8 cellular contexts compared by ENCODE assay signal in genomic region chr7:33128990-33129805, GRCh38. TPM values are rescaled to one million over a fixed set of nuclear protein-coding genes. Genes with fewer than 3 reads are reported as not detected.
DNase-seq lines count a peak whose midpoint lies in the region; ATAC-seq and TF ChIP-seq lines count a peak whose summit lies in the region.

Gene BBS9 (plus strand): TSS chr7:33129564. CDS start chr7:33146253, 16,689 bp downstream.

- TF ChIP-seq EP300 in SK-N-SH (IDR thresholded peaks at IDR 0.05; ENCODE audit: borderline replicate concordance in 1 of 2, low read depth in 1 of 2, low read length in 1 of 2) (peak in 1 of 2 experiments; percentile 39; a peak in 2 of 4 replicates), suprapubic skin (IDR thresholded peaks at IDR 0.05) (no peak)

- under 1% methylated on average over 54 of the region's 57 CpGs for WGBS in SK-N-SH (ENCODE audit: low lambda C conversion rate)
- under 1% methylated on average over 38 of the region's 57 CpGs for WGBS in suprapubic skin

- H2AFZ ChIP-seq in SK-N-SH (ENCODE audit: low read depth): peak within 1 kb of the TSS; percentile 100

- no peak for TF ChIP-seq RAD21 in SK-N-SH (IDR thresholded peaks at IDR 0.05; ENCODE audit: low read length)

- peak; percentile 14 for TF ChIP-seq CTCF in GM12864 (IDR thresholded peaks at IDR 0.05; ENCODE audit: low read depth, low read length, missing control alignments)
- TF ChIP-seq CTCF in SK-N-SH (IDR thresholded peaks at IDR 0.05): peak; percentile 28
- no peak for TF ChIP-seq CTCF in suprapubic skin (IDR thresholded peaks at IDR 0.05)

- H3K9me3 Mint-ChIP-seq in activated naive CD4-positive, alpha-beta T cell treated with anti-CD3 and anti-CD28 coated beads, Interleukin-2, amount 50 U/mL, for 72 hours: no peaks in the 10 kb centered on the region

- peaks cover 11% of the 10 kb centered on the region for H3K79me2 ChIP-seq in SK-N-SH (ENCODE audit: insufficient read depth)

- H3K4me2 ChIP-seq in SK-N-SH: peak within 1 kb of the TSS; percentile 71

- peak; percentile 100 for ATAC-seq in HG02610 (IDR thresholded peaks at IDR 0.05; ENCODE audit: unreplicated experiment)
- peak; percentile 98 for ATAC-seq in activated naive CD4-positive, alpha-beta T cell treated with anti-CD3 and anti-CD28 coated beads, Interleukin-2, amount 50 U/mL, for 72 hours

- H3K9me3 ChIP-seq in SK-N-SH (no peaks in the 10 kb centered on the region), suprapubic skin (no peaks in the 10 kb centered on the region)

- peaks cover 4 to 13% of the 10 kb centered on the region in 2 experiments; a peak in 2 of 4 replicates for H3K4me1 ChIP-seq in SK-N-SH (ENCODE audit: control insufficient read depth in 1 of 2, insufficient read depth in 2 of 2, low read depth in 1 of 2, low read length in 1 of 2)
- H3K4me1 ChIP-seq in suprapubic skin: peaks cover 28% of the 10 kb centered on the region

- peak within 1 kb of the TSS; percentile 83 to 97 for H3K27ac Mint-ChIP-seq in activated naive CD4-positive, alpha-beta T cell treated with anti-CD3 and anti-CD28 coated beads, Interleukin-2, amount 50 U/mL, for 72 hours

- H3K36me3 Mint-ChIP-seq in activated naive CD4-positive, alpha-beta T cell treated with anti-CD3 and anti-CD28 coated beads, Interleukin-2, amount 50 U/mL, for 72 hours: peaks cover 5 to 8% of the 10 kb centered on the region in 2 donors

- TF ChIP-seq POLR2A in suprapubic skin (IDR thresholded peaks at IDR 0.05): no peak

- H3K4me3 ChIP-seq in GM12864 (ENCODE audit: low read depth, low read length) (peak within 1 kb of the TSS; percentile 81), SK-N-SH (ENCODE audit: low read depth in 2 of 2, low read length in 1 of 2) (peak within 1 kb of the TSS; percentile 78 to 91), suprapubic skin (peak within 1 kb of the TSS; percentile 70)

- CTCF ChIA-PET in SK-N-SH (lab: Yijun Ruan, JAX): interaction anchor here (0.6 to 11.0 kb wide), 6 partner anchors 9 to 336 kb away, joined by 3 to 95 read pairs (median 3); partner anchors contain the start of gene RP9

- H4K20me1 ChIP-seq in SK-N-SH (ENCODE audit: insufficient read depth): no peaks in the 10 kb centered on the region

- no peaks in the 10 kb centered on the region for H3K9me2 ChIP-seq in SK-N-SH

- peaks cover 5% of the 10 kb centered on the region for H3F3A ChIP-seq in SK-N-SH (replicated peaks; ENCODE audit: insufficient read depth)

- H3K27me3 ChIP-seq in SK-N-SH (ENCODE audit: insufficient read depth) (no peaks in the 10 kb centered on the region), suprapubic skin (no peaks in the 10 kb centered on the region)

- DNase-seq in GM12864 (ENCODE audit: low read depth) (peak; percentile 83), NCI-H1092 (lab: John Stamatoyannopoulos, UW) (peak; percentile 91), SK-N-SH (peak; percentile 100), glomerular visceral epithelial cell (ENCODE audit: extremely low spot score) (peak; percentile 92), occipital lobe (lab: John Stamatoyannopoulos, UW) (peak; percentile 96), suprapubic skin (ENCODE audit: low spot score in 2 of 2) (peak; percentile 96)
- DNase-seq in activated naive CD4-positive, alpha-beta T cell treated with anti-CD3 and anti-CD28 coated beads, Interleukin-2, amount 50 U/mL, for 72 hours (ENCODE audit: low spot score in 2 of 2): peak; percentile 87 to 92

- no peaks in the 10 kb centered on the region for H3K36me3 ChIP-seq in SK-N-SH (replicated peaks in 1 of 2; ENCODE audit: control insufficient read depth in 1 of 2, insufficient read depth in 2 of 2, low read length in 1 of 2)
- no peaks in the 10 kb centered on the region for H3K36me3 ChIP-seq in suprapubic skin

- POLR2A ChIA-PET in SK-N-SH (lab: Yijun Ruan, JAX): interaction anchor here (0.7 to 1.0 kb wide), 2 partner anchors 20 to 21 kb away, joined by 3 to 4 read pairs; partner anchors contain the start of gene RP9

- H3K9ac ChIP-seq in SK-N-SH: peak within 1 kb of the TSS; percentile 78

- H3K27ac ChIP-seq in SK-N-SH (ENCODE audit: low read depth in 2 of 2, low read length in 1 of 2) (peak within 1 kb of the TSS; percentile 71 to 93), suprapubic skin (peak within 1 kb of the TSS; percentile 83)

TF ChIP-seq in SK-N-SH, 30 proteins besides CTCF, POLR2A, EP300 and RAD21:
- no peak for TF ChIP-seq USF2 (IDR thresholded peaks at IDR 0.05; ENCODE audit: borderline replicate concordance, low read depth, low read length)
- peak; percentile 70; the same call in 1 of the 2 replicates for TF ChIP-seq YY1 (IDR thresholded peaks at IDR 0.05; ENCODE audit: low read depth)
- TF ChIP-seq CHD2 (IDR thresholded peaks at IDR 0.05; ENCODE audit: low read length, partially characterized antibody): peak; percentile 59
- no peak for TF ChIP-seq TEAD4 (IDR thresholded peaks at IDR 0.05; ENCODE audit: borderline replicate concordance, insufficient read depth)
- peak; percentile 82 for TF ChIP-seq TAF1 (IDR thresholded peaks at IDR 0.05; ENCODE audit: borderline replicate concordance, low read depth, low read length)
- TF ChIP-seq RCOR1 (IDR thresholded peaks at IDR 0.05; ENCODE audit: low read length): no peak; the same call in 1 of the 2 replicates
- no peak for TF ChIP-seq FOSL2 (IDR thresholded peaks at IDR 0.05; ENCODE audit: borderline replicate concordance, low read depth)
- peak; percentile 85 for TF ChIP-seq POLR2AphosphoS5 (IDR thresholded peaks at IDR 0.05; ENCODE audit: low read depth, low read length)
- TF ChIP-seq, protein P1, sequence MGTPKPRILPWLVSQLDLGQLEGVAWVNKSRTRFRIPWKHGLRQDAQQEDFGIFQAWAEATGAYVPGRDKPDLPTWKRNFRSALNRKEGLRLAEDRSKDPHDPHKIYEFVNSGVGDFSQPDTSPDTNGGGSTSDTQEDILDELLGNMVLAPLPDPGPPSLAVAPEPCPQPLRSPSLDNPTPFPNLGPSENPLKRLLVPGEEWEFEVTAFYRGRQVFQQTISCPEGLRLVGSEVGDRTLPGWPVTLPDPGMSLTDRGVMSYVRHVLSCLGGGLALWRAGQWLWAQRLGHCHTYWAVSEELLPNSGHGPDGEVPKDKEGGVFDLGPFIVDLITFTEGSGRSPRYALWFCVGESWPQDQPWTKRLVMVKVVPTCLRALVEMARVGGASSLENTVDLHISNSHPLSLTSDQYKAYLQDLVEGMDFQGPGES (IDR thresholded peaks at IDR 0.05; ENCODE audit: low read depth, low read length): no peak
- TF ChIP-seq GABPA (IDR thresholded peaks at IDR 0.05; ENCODE audit: low read depth): 0 out of 2 replicates have a peak, but pooled peaks have one; percentile 13
- no peak for TF ChIP-seq MEF2A (IDR thresholded peaks at IDR 0.05; ENCODE audit: borderline replicate concordance, low read depth)
- 0 out of 2 replicates have a peak, but pooled peaks have one; percentile 14 for TF ChIP-seq NFIC (IDR thresholded peaks at IDR 0.05; ENCODE audit: borderline replicate concordance)
- 0 out of 2 replicates have a peak, but pooled peaks have one; percentile 3 for TF ChIP-seq SMC3 (IDR thresholded peaks at IDR 0.05; ENCODE audit: low read depth, low read length)
- peak; percentile 94 for TF ChIP-seq NRF1 (IDR thresholded peaks at IDR 0.05; ENCODE audit: low read depth, low read length)
- peak; percentile 78 for TF ChIP-seq SIN3A (IDR thresholded peaks at IDR 0.05; ENCODE audit: borderline replicate concordance, low read depth, low read length)
- TF ChIP-seq MXI1 (IDR thresholded peaks at IDR 0.05; ENCODE audit: low read depth, low read length): peak; percentile 69
- TF ChIP-seq, protein P2, sequence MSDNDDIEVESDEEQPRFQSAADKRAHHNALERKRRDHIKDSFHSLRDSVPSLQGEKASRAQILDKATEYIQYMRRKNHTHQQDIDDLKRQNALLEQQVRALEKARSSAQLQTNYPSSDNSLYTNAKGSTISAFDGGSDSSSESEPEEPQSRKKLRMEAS (IDR thresholded peaks at IDR 0.05; ENCODE audit: low read depth): peak; percentile 70; the same call in 1 of the 2 replicates
- no peak for TF ChIP-seq EZH2phosphoT487 (IDR thresholded peaks at IDR 0.05; ENCODE audit: borderline replicate concordance, low read depth)
TF ChIP-seq in SK-N-SH: peak in this region for 11.

RNA-seq across cellular contexts. Expression of gene BBS9, which starts in this region (rescaled TPM):
- polyA plus RNA-seq in SK-N-SH (2012; rRNA removed): 7.5 and 11.1 TPM in 2 replicates
- 10.5 and 10.7 TPM in 2 replicates for polyA plus RNA-seq in SK-N-SH (2012; cell fraction: cytosol; rRNA removed)
- polyA plus RNA-seq in SK-N-SH (2012; cell fraction: nucleus; rRNA removed): 9.2 and 13.9 TPM in 2 replicates
- 10 to 100 TPM in 1 of 2 donors, 1 to 10 TPM in 1; 9.6 to 14.4 TPM for total RNA-seq in activated naive CD4-positive, alpha-beta T cell treated with anti-CD3 and anti-CD28 coated beads, Interleukin-2, amount 50 U/mL, for 72 hours
- total RNA-seq in occipital lobe (103 TPM), suprapubic skin (10 to 100 TPM; 16.4 to 26.0 (median 21.4) TPM)

Comparison
In these comparisons a context has a peak if more than half of its experiments do, and no peak if none do; other contexts are left out.
1. Peak in every context shown above with its lines: DNase-seq, ATAC-seq, H3K4me3 ChIP-seq and H3K27ac ChIP-seq.
2. CTCF ChIP-seq: peak in GM12864 (single experiment) and SK-N-SH (single experiment); none in suprapubic skin (0 of 2).